ENCODE assay signal across 10 cellular contexts in the genomic region with DNA sequence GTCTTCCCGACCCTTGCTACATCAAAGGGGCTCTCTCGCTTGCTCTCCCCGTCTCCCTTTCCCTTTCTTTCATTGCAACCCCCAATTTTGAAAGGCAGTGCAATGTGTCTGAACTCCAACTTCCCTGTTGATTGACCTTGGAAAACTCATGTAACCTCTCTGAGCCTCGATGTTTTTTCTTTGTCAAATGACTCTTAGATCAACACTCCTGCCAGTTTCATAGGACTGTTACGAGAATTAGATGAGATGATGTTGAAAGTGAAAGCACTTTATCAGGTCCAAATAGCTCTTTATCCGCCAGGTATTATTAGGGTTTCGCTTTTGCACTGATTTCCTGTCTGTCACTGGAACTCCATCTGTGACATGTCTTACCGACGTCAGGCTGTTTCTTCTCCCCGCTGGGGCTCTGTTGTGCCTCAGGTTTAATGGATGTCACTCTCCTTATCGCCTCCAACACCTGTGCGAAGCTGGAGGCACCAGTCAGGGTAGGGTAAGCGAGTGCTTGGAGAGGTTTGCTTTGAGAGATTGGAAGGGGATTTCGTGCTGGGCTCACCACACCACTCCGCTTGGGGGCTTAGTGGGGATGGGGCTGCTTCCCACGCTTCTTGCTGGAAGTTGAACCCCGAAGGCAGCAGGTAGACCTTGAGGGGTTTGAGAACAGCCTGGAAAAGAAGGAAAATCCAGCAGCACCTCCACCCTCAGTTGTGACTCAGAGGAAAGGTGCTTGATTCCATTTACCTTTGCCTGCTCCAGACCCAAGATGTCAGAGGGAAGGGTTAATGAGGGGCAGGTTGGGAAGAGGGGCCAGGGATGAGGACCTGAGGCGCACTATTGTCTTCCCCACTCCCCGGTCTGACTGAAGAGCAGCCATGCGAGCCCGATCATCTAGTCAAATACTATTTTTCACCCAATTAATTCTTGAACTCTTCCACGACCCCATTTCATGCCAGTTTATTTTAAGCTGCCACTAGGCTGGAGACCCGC. TPM values are rescaled to one million over a fixed set of nuclear protein-coding genes. Genes with fewer than 3 reads are reported as not detected.
DNase-seq lines count a peak whose midpoint lies in the region; ATAC-seq and TF ChIP-seq lines count a peak whose summit lies in the region.
"Had no signal": no experiment of that assay in that cellular context is flagged by ENCODE, and none has a peak within 500 bp of the region (broad histone marks: within the 10 kb centered on the region; RNA-seq: fewer than 3 reads in every experiment).

No MANE protein-coding gene starts in this region.

- H3K27me3 ChIP-seq in HUES64 (ENCODE audit: insufficient read depth, low read length), result peaks cover 100% of the 10 kb centered on the region
- H3K27me3 ChIP-seq in dorsolateral prefrontal cortex, result peaks cover 4 to 88% (median 78%) of the 10 kb centered on the region in 45 donors
- H3K27me3 ChIP-seq in psoas muscle (ENCODE audit: insufficient read depth in 3 of 3, low read length in 2 of 3), result peaks cover 0 to 93% (median 38%) of the 10 kb centered on the region in 3 donors

- no peak overlapping the region for H3K9ac ChIP-seq in HUES64 (ENCODE audit: low read depth, low read length)

- TF ChIP-seq CTCF in dorsolateral prefrontal cortex (IDR thresholded peaks at IDR 0.05 in 54 of 56, conservative IDR thresholded peaks at IDR 0.05 in 2 of 56; ENCODE audit: low read depth in 1 of 56, partially characterized antibody in 56 of 56) (no peak), psoas muscle (IDR thresholded peaks at IDR 0.05) (no peak), omental fat pad (IDR thresholded peaks at IDR 0.05) (no peak)

- H3K4me3 ChIP-seq in HUES64 (ENCODE audit: low read length) (peak overlapping the region; percentile 72), dorsolateral prefrontal cortex (peak overlapping the region in 49 of 59 donors; percentile 0 to 74 (median 58)), psoas muscle (peak overlapping the region; percentile 60)

- H3K9me3 ChIP-seq in HUES64 (ENCODE audit: insufficient read depth, low read depth, low read length) (no peaks in the 10 kb centered on the region), psoas muscle (no peaks in the 10 kb centered on the region)
- H3K9me3 ChIP-seq: pancreas had no signal

- H3K4me1 ChIP-seq in HUES64 (ENCODE audit: insufficient read depth, low read length), result peaks cover 40% of the 10 kb centered on the region
- H3K4me1 ChIP-seq in psoas muscle, result peaks cover 58% of the 10 kb centered on the region

- ATAC-seq in GM18867 (IDR thresholded peaks at IDR 0.05; ENCODE audit: unreplicated experiment) (peak; percentile 45), psoas muscle (no peak), HG02938 (IDR thresholded peaks at IDR 0.05; ENCODE audit: unreplicated experiment) (no peak), omental fat pad (ENCODE audit: low FRiP score) (no peak)
- ATAC-seq: pancreas had no signal

- H3K36me3 ChIP-seq in HUES64 (ENCODE audit: insufficient read depth, low read length), result peaks cover 3% of the 10 kb centered on the region; the same call in 1 of the 2 replicates
- no peaks in the 10 kb centered on the region for H3K36me3 ChIP-seq in psoas muscle (ENCODE audit: insufficient read depth in 1 of 2, low read depth in 1 of 2)
- H3K36me3 ChIP-seq: pancreas had no signal

- H3K27ac ChIP-seq in HUES64 (ENCODE audit: low read depth, low read length), result no peak overlapping the region
- peak overlapping the region in 20 of 59 donors; percentile 7 to 68 (median 30) for H3K27ac ChIP-seq in dorsolateral prefrontal cortex
- no peak overlapping the region for H3K27ac ChIP-seq in psoas muscle
- H3K27ac ChIP-seq: pancreas had no signal

- intact Hi-C loops in dorsolateral prefrontal cortex (cut with DNase I) (no loop called here), psoas muscle (cut with DNase I) (no loop called here)

- DNase-seq in dorsolateral prefrontal cortex (no peak), psoas muscle (no peak), omental fat pad (ENCODE audit: low spot score) (no peak), GM19240 (ENCODE audit: insufficient read length, low spot score) (no peak)
- DNase-seq in activated CD8-positive, alpha-beta memory T cell treated with anti-CD3 and anti-CD28 coated beads, Interleukin-2, amount 50 U/mL, for 4 hours, result no peak
- DNase-seq: amniotic stem cell had no signal

- WGBS in HUES64, result 84% methylated on average over 23 of the region's 23 CpGs
- WGBS in psoas muscle, 3 donors, result 18 to 25% (median 22%) methylated on average over 23 of the region's 23 CpGs

RNA-seq across cellular contexts. Expression of a gene that starts 4.3 kb away (rescaled TPM):
- polyA plus RNA-seq in HUES64 (2013, experiment 1 of 2), result 16.4 TPM
- 18.3 TPM for polyA plus RNA-seq in HUES64 (2013, experiment 2 of 2)
- total RNA-seq in dorsolateral prefrontal cortex (100 to 1,000 TPM in 53 of 120 experiments, 10 to 100 TPM in 67; 22.4 to 164 (median 94.0) TPM), psoas muscle (not detected), omental fat pad (under 1 TPM in 1 of 4 donors, not detected in 3; 0.31 TPM)
- polyA plus RNA-seq in psoas muscle, result under 1 TPM in 1 of 3 donors, not detected in 2; 0.06 TPM

RNA-seq across cellular contexts. Expression of a gene that starts 50.8 kb away (rescaled TPM):
- polyA plus RNA-seq in HUES64 (2013, experiment 1 of 2), result 3.5 TPM
- 3.7 TPM for polyA plus RNA-seq in HUES64 (2013, experiment 2 of 2)
- total RNA-seq in dorsolateral prefrontal cortex (1 to 10 TPM in 87 of 120 experiments, under 1 TPM in 13, not detected in 20; 0.84 to 5.8 (median 1.9) TPM), psoas muscle (under 1 TPM in 2 of 4 donors, not detected in 2; 0.54 to 0.64 TPM), omental fat pad (not detected)
- under 1 TPM; 0.17 to 0.40 (median 0.24) TPM for polyA plus RNA-seq in psoas muscle

Comparison
In these comparisons a context has a peak if more than half of its experiments do, and no peak if none do; other contexts are left out.
1. RNA of a gene that starts 4.3 kb away (total RNA-seq): 22.4 to 164 TPM in dorsolateral prefrontal cortex; not detected in psoas muscle and 0.31 TPM in omental fat pad; every median in the first group is over 10 times any median in the second.
2. Peak in every context shown above with its lines, with median percentiles within 50 percentile points of each other: H3K4me3 ChIP-seq.